Comparison of ENCODE assay signal across 16 cellular contexts in the genomic region with DNA sequence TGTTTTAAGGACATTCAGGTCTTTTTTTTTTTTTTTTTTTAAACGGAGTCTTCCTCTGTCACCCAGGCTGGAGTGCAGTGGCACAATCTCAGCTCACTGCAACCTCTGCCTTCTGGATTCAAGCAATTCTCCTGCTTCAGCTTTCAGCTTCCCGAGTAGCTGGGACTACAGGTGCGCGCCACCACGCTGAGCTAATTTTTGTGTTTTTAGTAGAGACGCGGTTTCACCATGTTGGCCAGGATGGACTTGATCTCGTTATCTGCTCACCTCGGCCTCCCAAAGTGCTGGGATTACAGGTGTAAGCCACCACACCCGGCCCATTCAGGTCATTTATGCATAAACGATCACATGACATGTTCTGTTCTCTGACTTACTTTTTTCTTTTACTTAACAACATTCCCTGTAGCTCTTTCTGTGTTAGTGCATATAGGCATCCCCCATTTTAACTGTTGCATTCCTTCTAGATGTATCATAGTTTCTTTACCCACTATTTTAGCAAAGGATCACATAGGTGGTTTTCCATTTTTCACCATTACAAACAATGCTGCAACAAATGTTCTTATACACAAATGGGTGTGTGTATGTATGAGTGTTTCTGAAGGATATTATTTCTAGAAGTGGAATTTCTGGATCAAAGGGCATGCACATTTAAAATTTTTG.
A peak's percentile ranks its signal among the peaks of the same experiment; 100 is the strongest.
DNase-seq lines count a peak whose midpoint lies in the region; ATAC-seq and TF ChIP-seq lines count a peak whose summit lies in the region.
"Had no signal": no experiment of that assay in that cellular context is flagged by ENCODE, and none has a peak within 500 bp of the region (broad histone marks: within the 10 kb centered on the region; RNA-seq: fewer than 3 reads in every experiment).

No MANE protein-coding gene starts in this region.

- intact Hi-C loops in upper lobe of right lung (cut with DNase I): no loop called here

- no peaks in the 10 kb centered on the region for H3K27me3 ChIP-seq in Peyer's patch
- H3K27me3 ChIP-seq in muscle layer of duodenum (ENCODE audit: low read depth, low read length): no peaks in the 10 kb centered on the region
- H3K27me3 ChIP-seq in upper lobe of right lung: no peaks in the 10 kb centered on the region
- H3K27me3 ChIP-seq: left lung, ovary had no signal

- peak overlapping the region in 3 of 4 donors; percentile 44 to 88 (median 77) for H3K27ac ChIP-seq in Peyer's patch
- H3K27ac ChIP-seq in epithelial cell of prostate: peak overlapping the region; percentile 96
- H3K27ac ChIP-seq in muscle layer of duodenum (ENCODE audit: low read length): peak overlapping the region; percentile 67
- peak overlapping the region; percentile 18 for H3K27ac ChIP-seq in upper lobe of right lung
- H3K27ac ChIP-seq: C4-2B, ovary had no signal

- H3K9me3 ChIP-seq in Peyer's patch: no peaks in the 10 kb centered on the region
- no peaks in the 10 kb centered on the region for H3K9me3 ChIP-seq in muscle layer of duodenum (ENCODE audit: control insufficient read depth in 1 of 2, low read length in 2 of 2)
- no peaks in the 10 kb centered on the region for H3K9me3 ChIP-seq in upper lobe of right lung
- H3K9me3 ChIP-seq: left lung, ovary had no signal

- TF ChIP-seq CTCF in Peyer's patch (IDR thresholded peaks at IDR 0.05): no peak
- TF ChIP-seq CTCF in upper lobe of right lung (IDR thresholded peaks at IDR 0.05): no peak

- no peak for DNase-seq in Peyer's patch
- no peak for DNase-seq in epithelial cell of prostate (ENCODE audit: low read depth, low spot score)
- no peak for DNase-seq in upper lobe of right lung
- no peak for DNase-seq in superior temporal gyrus (ENCODE audit: extremely low spot score)
- DNase-seq in HuH-7 (ENCODE audit: low spot score): no peak
- DNase-seq: activated CD4-positive, alpha-beta T cell treated with anti-CD3 and anti-CD28 coated beads, Interleukin-2, amount 50 U/mL, for 1 hour; aorta; foreskin melanocyte; Kasumi-1; left lung; NCI-H1105; ovary; stimulated activated CD4-positive, alpha-beta T cell treated with anti-CD3 and anti-CD28 coated beads, Interleukin-4, amount 100 ng/mL, for 24 hours had no signal

- H3K4me3 ChIP-seq in Peyer's patch: no peak overlapping the region
- H3K4me3 ChIP-seq in muscle layer of duodenum (ENCODE audit: low read depth in 1 of 2, low read length in 2 of 2): no peak overlapping the region
- no peak overlapping the region for H3K4me3 ChIP-seq in upper lobe of right lung
- H3K4me3 ChIP-seq: left lung, ovary had no signal

- ATAC-seq in upper lobe of right lung: no peak
- ATAC-seq in GM19324 (IDR thresholded peaks at IDR 0.05; ENCODE audit: low FRiP score, unreplicated experiment): no peak

- H3K4me1 ChIP-seq in Peyer's patch (peaks cover 2 to 24% (median 20%) of the 10 kb centered on the region in 4 donors), muscle layer of duodenum (ENCODE audit: control insufficient read depth in 1 of 2, insufficient read depth in 2 of 2, low read length in 2 of 2) (peaks cover 16 to 26% of the 10 kb centered on the region in 2 donors), upper lobe of right lung (peaks cover 22% of the 10 kb centered on the region)

- H3K36me3 ChIP-seq in Peyer's patch (no peaks in the 10 kb centered on the region), muscle layer of duodenum (ENCODE audit: control insufficient read depth in 1 of 2, insufficient read depth in 2 of 2, low read length in 2 of 2) (no peaks in the 10 kb centered on the region), upper lobe of right lung (no peaks in the 10 kb centered on the region)
- H3K36me3 ChIP-seq: left lung, ovary had no signal

- no peak for TF ChIP-seq POLR2A in Peyer's patch (IDR thresholded peaks at IDR 0.05)

Comparison
In these comparisons a context has a peak if more than half of its experiments do, and no peak if none do; other contexts are left out.
1. H3K27ac ChIP-seq: peak in every context shown above with its lines; median percentile 96 in epithelial cell of prostate; 77 in Peyer's patch; 67 in muscle layer of duodenum; 18 in upper lobe of right lung.